Comparison of ENCODE assay signal across 19 cellular contexts in genomic region chr2:30612371-30612770, GRCh38.
A peak's percentile ranks its signal among the peaks of the same experiment; 100 is the strongest.
DNase-seq lines count a peak whose midpoint lies in the region; ATAC-seq and TF ChIP-seq lines count a peak whose summit lies in the region.
"Had no signal": no experiment of that assay in that cellular context is flagged by ENCODE, and none has a peak within 500 bp of the region (broad histone marks: within the 10 kb centered on the region; RNA-seq: fewer than 3 reads in every experiment).

No MANE protein-coding gene starts in this region.

- no peak overlapping the region for H3K4me2 ChIP-seq in neural progenitor cell

- H2AFZ ChIP-seq in neural progenitor cell (replicated peaks), result no peak overlapping the region

- H3K27ac ChIP-seq in HEK293 (ENCODE audit: extremely low read depth, low read depth, low read length) (no peak overlapping the region), neural progenitor cell (no peak overlapping the region)
- H3K27ac ChIP-seq: C4-2B, colonic mucosa, gastrocnemius medialis had no signal

- H3K27me3 ChIP-seq in neural progenitor cell, result no peaks in the 10 kb centered on the region
- H3K27me3 ChIP-seq: colonic mucosa, gastrocnemius medialis, upper lobe of left lung had no signal

- TF ChIP-seq CTCF in HEK293 (tag by site-specific recombination; IDR thresholded peaks at IDR 0.05) (no peak), chondrocyte (IDR thresholded peaks at IDR 0.05) (no peak), mesothelial cell of epicardium (IDR thresholded peaks at IDR 0.05; ENCODE audit: unreplicated experiment) (no peak), neural progenitor cell (IDR thresholded peaks at IDR 0.05) (no peak)

- no peaks in the 10 kb centered on the region for H4K20me1 ChIP-seq in neural progenitor cell (ENCODE audit: low read depth)

- no peaks in the 10 kb centered on the region for H3K79me2 ChIP-seq in neural progenitor cell (ENCODE audit: low read depth)

- H3K27me3 Mint-ChIP-seq in chondrocyte (ENCODE audit: low read depth) (no peaks in the 10 kb centered on the region), mesothelial cell of epicardium (ENCODE audit: low read depth) (no peaks in the 10 kb centered on the region), neural progenitor cell (ENCODE audit: insufficient read depth, low read depth) (peaks cover 2% of the 10 kb centered on the region)

- H3K9ac ChIP-seq in neural progenitor cell, result no peak overlapping the region

- H3K4me3 Mint-ChIP-seq in chondrocyte (ENCODE audit: unreplicated experiment) (no peak overlapping the region), mesothelial cell of epicardium (no peak overlapping the region), neural progenitor cell (no peak overlapping the region)

- H3K36me3 Mint-ChIP-seq in chondrocyte (ENCODE audit: low read depth), result peaks cover 1% of the 10 kb centered on the region
- peaks cover 4% of the 10 kb centered on the region for H3K36me3 Mint-ChIP-seq in mesothelial cell of epicardium
- H3K36me3 Mint-ChIP-seq in neural progenitor cell, result no peaks in the 10 kb centered on the region

- no peak overlapping the region for H3K4me3 ChIP-seq in HEK293 (ENCODE audit: low read depth, low read length)
- no peak overlapping the region for H3K4me3 ChIP-seq in neural progenitor cell
- H3K4me3 ChIP-seq: colonic mucosa, gastrocnemius medialis, K562, upper lobe of left lung had no signal

- H3K4me1 Mint-ChIP-seq in chondrocyte (ENCODE audit: low read depth), result peaks cover 18% of the 10 kb centered on the region
- peaks cover 31% of the 10 kb centered on the region for H3K4me1 Mint-ChIP-seq in mesothelial cell of epicardium
- H3K4me1 Mint-ChIP-seq in neural progenitor cell, result peaks cover 5% of the 10 kb centered on the region

- peaks cover 5% of the 10 kb centered on the region for H3F3A ChIP-seq in neural progenitor cell (ENCODE audit: low read depth)

- CTCF ChIA-PET in HEK293 (lab: Yijun Ruan, JAX), result interaction anchor here (1.1 to 1.4 kb wide), 3 partner anchors 10 to 447 kb away, joined by 4 to 5 read pairs (median 4); no protein-coding TSS in a partner anchor

- H3K9me3 Mint-ChIP-seq in chondrocyte (ENCODE audit: low read depth) (no peaks in the 10 kb centered on the region), mesothelial cell of epicardium (peaks cover 6% of the 10 kb centered on the region), neural progenitor cell (no peaks in the 10 kb centered on the region)

- ATAC-seq in HG03095 (IDR thresholded peaks at IDR 0.05; ENCODE audit: unreplicated experiment), result no peak
- ATAC-seq: K562 had no signal

- H3K4me1 ChIP-seq in HEK293 (ENCODE audit: control insufficient read depth, insufficient read depth, low read length) (peaks cover 9% of the 10 kb centered on the region; the same call in 1 of the 2 replicates), neural progenitor cell (peaks cover 15% of the 10 kb centered on the region)
- H3K4me1 ChIP-seq: colonic mucosa had no signal

- POLR2A ChIA-PET in HEK293 (lab: Yijun Ruan, JAX), result no interaction called here

- DNase-seq in DMS53 (lab: John Stamatoyannopoulos, UW) (peak; percentile 8), DMS53 treated with DMSO at 0.1 percent for 48 hours (lab: John Stamatoyannopoulos, UW; ENCODE audit: unreplicated experiment) (no peak), chondrocyte (ENCODE audit: low spot score) (no peak), mesothelial cell of epicardium (ENCODE audit: low spot score in 2 of 2, unreplicated experiment in 2 of 2) (no peak), neural progenitor cell (ENCODE audit: low spot score) (no peak)
- no peak for DNase-seq in activated CD8-positive, alpha-beta memory T cell treated with anti-CD3 and anti-CD28 coated beads, Interleukin-2, amount 50 U/mL, for 4 hours
- DNase-seq: 8988T; activated CD4-positive, alpha-beta T cell treated with anti-CD3 and anti-CD28 coated beads for 4 hours; activated gamma-delta T cell treated with Interleukin-2 at 50 U/mL for 16 hours; anterior cingulate cortex; colonic mucosa; gastrocnemius medialis; NCI-H226; stimulated activated naive CD4-positive, alpha-beta T cell had no signal

- H3K27ac Mint-ChIP-seq in chondrocyte (ENCODE audit: unreplicated experiment), result peak overlapping the region; percentile 68
- peak overlapping the region; percentile 86 for H3K27ac Mint-ChIP-seq in mesothelial cell of epicardium
- H3K27ac Mint-ChIP-seq in neural progenitor cell, result no peak overlapping the region

- H3K9me3 ChIP-seq in HEK293 (ENCODE audit: control insufficient read depth, insufficient read depth, low read depth, low read length), result no peaks in the 10 kb centered on the region
- H3K9me3 ChIP-seq in neural progenitor cell (ENCODE audit: low read depth), result no peaks in the 10 kb centered on the region
- H3K9me3 ChIP-seq: colonic mucosa, gastrocnemius medialis, upper lobe of left lung had no signal

- H3K36me3 ChIP-seq in HEK293 (ENCODE audit: control insufficient read depth in 2 of 2, insufficient read depth in 1 of 2, low read length in 2 of 2) (no peaks in the 10 kb centered on the region), neural progenitor cell (no peaks in the 10 kb centered on the region)
- H3K36me3 ChIP-seq: colonic mucosa, gastrocnemius medialis, upper lobe of left lung had no signal

TF ChIP-seq in HEK293, 187 proteins besides CTCF, POLR2A, EP300 and RAD21:
- TF ChIP-seq MEIS1 (CRISPR knock-in tag; IDR thresholded peaks at IDR 0.05; ENCODE audit: borderline replicate concordance), result peak; percentile 53; the same call in 1 of the 2 replicates
- TF ChIP-seq ZNF549 (tag by site-specific recombination; IDR thresholded peaks at IDR 0.05), result no peak
